Comparison of ENCODE assay signal across 11 cellular contexts in the genomic region with DNA sequence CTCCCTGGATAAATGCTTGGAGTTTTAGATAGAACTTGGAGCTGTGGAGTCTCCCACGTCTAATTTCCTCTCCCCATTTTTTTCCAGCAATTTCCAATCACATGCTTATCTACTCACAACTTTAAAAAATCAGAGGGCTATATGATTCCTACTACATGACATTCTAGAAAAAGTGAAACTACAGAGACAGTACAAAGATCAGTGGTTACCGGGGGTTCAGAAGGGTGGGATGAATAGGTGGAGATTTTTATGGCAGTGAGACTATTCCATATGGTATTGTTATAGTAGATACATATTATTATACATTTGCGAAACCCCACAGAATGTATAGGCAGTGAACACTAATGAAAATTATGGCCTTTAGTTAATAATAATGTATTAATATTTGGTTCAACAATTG.
"Had no signal": no experiment of that assay in that cellular context is flagged by ENCODE, and none has a peak within 500 bp of the region (broad histone marks: within the 10 kb centered on the region; RNA-seq: fewer than 3 reads in every experiment).

No MANE protein-coding gene starts in this region.

- H3K9me3 ChIP-seq: vagina had no signal

- H3K4me3 ChIP-seq: vagina had no signal

- DNase-seq: activated CD4-positive, alpha-beta memory T cell treated with anti-CD3 and anti-CD28 coated beads for 36 hours; activated gamma-delta T cell; activated T-cell treated with anti-CD3 and anti-CD28 coated beads, Interleukin-2, amount 50 U/mL, for 4 hours; immature natural killer cell; stimulated activated CD4-positive, alpha-beta T cell treated with anti-CD3 and anti-CD28 coated beads, Interleukin-12 subunit alpha, Interleukin-12 subunit beta, amount 100 ng/mL, for 4 hours; stimulated activated naive CD4-positive, alpha-beta T cell treated with Interleukin-2 at 50 U/mL for 16 hours had no signal

- H3K4me3 Mint-ChIP-seq: activated CD4-positive, alpha-beta memory T cell treated with anti-CD3 and anti-CD28 coated beads for 36 hours; activated naive CD8-positive, alpha-beta T cell; activated T-cell treated with anti-CD3 and anti-CD28 coated beads, Interleukin-2, amount 50 U/mL, for 4 hours; dendritic cell treated with granulocyte-macrophage colony-stimulating factor and Interleukin-4, amounts not matched to agents 40 ng/mL and 50 ng/mL, for 4 days; immature natural killer cell; natural killer cell treated with Interleukin-12 subunit alpha and Interleukin-12 subunit beta and Interleukin-15 and Interleukin-18, amount 100 ng/mL, for 72 hours; T-helper 2 cell treated with Interferon-gamma antibody and Interleukin-4, amounts not matched to agents 5 μg/mL and 100 μg/mL, for 36 hours had no signal

- H3K27ac ChIP-seq: vagina had no signal

- H3K27me3 Mint-ChIP-seq: activated CD4-positive, alpha-beta memory T cell treated with anti-CD3 and anti-CD28 coated beads for 36 hours; activated naive CD8-positive, alpha-beta T cell; dendritic cell treated with granulocyte-macrophage colony-stimulating factor and Interleukin-4, amounts not matched to agents 40 ng/mL and 50 ng/mL, for 4 days; natural killer cell treated with Interleukin-12 subunit alpha and Interleukin-12 subunit beta and Interleukin-15 and Interleukin-18, amount 100 ng/mL, for 72 hours had no signal

- H3K36me3 ChIP-seq: vagina had no signal

- H3K27me3 ChIP-seq: vagina had no signal

- H3K27ac Mint-ChIP-seq: activated CD4-positive, alpha-beta memory T cell treated with anti-CD3 and anti-CD28 coated beads for 36 hours; activated naive CD8-positive, alpha-beta T cell; dendritic cell treated with granulocyte-macrophage colony-stimulating factor and Interleukin-4, amounts not matched to agents 40 ng/mL and 50 ng/mL, for 4 days; immature natural killer cell; natural killer cell treated with Interleukin-12 subunit alpha and Interleukin-12 subunit beta and Interleukin-15 and Interleukin-18, amount 100 ng/mL, for 72 hours; T-helper 2 cell treated with Interferon-gamma antibody and Interleukin-4, amounts not matched to agents 5 μg/mL and 100 μg/mL, for 36 hours had no signal

- H3K9me3 Mint-ChIP-seq: activated CD4-positive, alpha-beta memory T cell treated with anti-CD3 and anti-CD28 coated beads for 36 hours; activated T-cell treated with anti-CD3 and anti-CD28 coated beads, Interleukin-2, amount 50 U/mL, for 4 hours; dendritic cell treated with granulocyte-macrophage colony-stimulating factor and Interleukin-4, amounts not matched to agents 40 ng/mL and 50 ng/mL, for 4 days; immature natural killer cell; natural killer cell treated with Interleukin-12 subunit alpha and Interleukin-12 subunit beta and Interleukin-15 and Interleukin-18, amount 100 ng/mL, for 72 hours; T-helper 2 cell treated with Interferon-gamma antibody and Interleukin-4, amounts not matched to agents 5 μg/mL and 100 μg/mL, for 36 hours had no signal

- H3K36me3 Mint-ChIP-seq: activated CD4-positive, alpha-beta memory T cell treated with anti-CD3 and anti-CD28 coated beads for 36 hours; natural killer cell treated with Interleukin-12 subunit alpha and Interleukin-12 subunit beta and Interleukin-15 and Interleukin-18, amount 100 ng/mL, for 72 hours had no signal
